Comparison of ENCODE assay signal across 23 cellular contexts in the genomic region with DNA sequence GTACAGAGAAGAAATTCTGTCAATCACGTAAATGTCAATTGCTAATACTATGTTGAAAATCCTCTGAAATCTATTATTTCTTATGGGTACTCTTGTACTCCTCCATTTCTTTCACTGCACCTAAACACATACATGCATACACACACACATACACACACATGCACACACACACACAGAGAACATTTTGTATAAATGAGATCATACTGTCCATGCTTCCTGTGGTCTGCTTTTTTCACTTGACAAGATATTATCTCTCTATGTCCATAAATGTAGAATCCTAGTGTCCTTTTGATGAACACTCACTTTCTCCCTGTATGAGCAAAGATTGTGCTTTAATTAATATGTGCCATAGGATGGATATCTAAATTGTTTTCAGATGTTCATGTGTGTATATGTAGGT. TPM values are rescaled to one million over a fixed set of nuclear protein-coding genes. Genes with fewer than 3 reads are reported as not detected.
DNase-seq lines count a peak whose midpoint lies in the region; ATAC-seq and TF ChIP-seq lines count a peak whose summit lies in the region.
"Had no signal": no experiment of that assay in that cellular context is flagged by ENCODE, and none has a peak within 500 bp of the region (broad histone marks: within the 10 kb centered on the region; RNA-seq: fewer than 3 reads in every experiment).

No MANE protein-coding gene starts in this region.

- no peak overlapping the region for H3K23ac ChIP-seq in mesenchymal stem cell (ENCODE audit: low read length in 2 of 2)

- no peaks in the 10 kb centered on the region for H3K4me1 ChIP-seq in mesenchymal stem cell (ENCODE audit: control insufficient read depth, insufficient read depth, low read depth, low read length)
- no peaks in the 10 kb centered on the region for H3K4me1 ChIP-seq in Karpas-422 (ENCODE audit: low read length)

- H3K4me3 ChIP-seq in brain microvascular endothelial cell (ENCODE audit: low read depth, low read length) (no peak overlapping the region), mesenchymal stem cell (ENCODE audit: insufficient read depth in 1 of 2, low read depth in 1 of 2, low read length in 2 of 2) (no peak overlapping the region), Karpas-422 (ENCODE audit: low read length) (no peak overlapping the region)
- H3K4me3 ChIP-seq: A549, PC-9 had no signal

- no peak overlapping the region for H3K18ac ChIP-seq in mesenchymal stem cell (ENCODE audit: low read depth in 1 of 2, low read length in 2 of 2)

- no peak overlapping the region for H4K91ac ChIP-seq in mesenchymal stem cell (ENCODE audit: low read length)

- no peaks in the 10 kb centered on the region for H3K9me2 ChIP-seq in Karpas-422 (replicated peaks; ENCODE audit: insufficient read depth, low read length)

- H3K9ac ChIP-seq in mesenchymal stem cell (ENCODE audit: low read length), result no peak overlapping the region
- no peak overlapping the region for H3K9ac ChIP-seq in Karpas-422 (ENCODE audit: low read length)

- no peaks in the 10 kb centered on the region for H3K79me2 ChIP-seq in Karpas-422 (ENCODE audit: low read length)

- no peak for ATAC-seq in HG03045 (IDR thresholded peaks at IDR 0.05; ENCODE audit: unreplicated experiment)
- ATAC-seq: A549, HCT116 had no signal

- WGBS in mesenchymal stem cell, result 100% methylated on average over 1 of the region's 1 CpG

- peak; percentile 51 for DNase-seq in EL
- DNase-seq in LHCN-M2 (ENCODE audit: low read depth), result peak; percentile 61
- DNase-seq in brain microvascular endothelial cell, result peak; percentile 63
- peak; percentile 25 for DNase-seq in mesenchymal stem cell
- no peak for DNase-seq in Karpas-422
- DNase-seq in T-helper 2 cell, result no peak
- no peak for DNase-seq in RPMI8226
- DNase-seq: CD4-positive, CD25-positive, alpha-beta regulatory T cell; DMS79; GOT3; MM.1S; NCI-H1048; NCI-H1436; NCI-H187 treated with DMSO at 0.1 percent for 48 hours; NCI-H2107; NCI-H2227 treated with DMSO at 0.1 percent for 48 hours; NCI-H510A treated with DMSO at 0.1 percent for 48 hours; NCI-H748 treated with DMSO at 0.1 percent for 48 hours; PC-9 had no signal

- H2AFZ ChIP-seq in mesenchymal stem cell (ENCODE audit: low read depth, low read length) (no peak overlapping the region), Karpas-422 (ENCODE audit: low read length) (no peak overlapping the region)
- H2AFZ ChIP-seq: PC-9 had no signal

- H3K27me3 ChIP-seq in brain microvascular endothelial cell (replicated peaks), result no peaks in the 10 kb centered on the region
- H3K27me3 ChIP-seq in mesenchymal stem cell (ENCODE audit: control insufficient read depth in 1 of 2, insufficient read depth in 1 of 2, low read length in 2 of 2), result no peaks in the 10 kb centered on the region
- no peaks in the 10 kb centered on the region for H3K27me3 ChIP-seq in Karpas-422 (ENCODE audit: low read length)

- no peak overlapping the region for H3K14ac ChIP-seq in mesenchymal stem cell (ENCODE audit: low read length in 2 of 2)

- H3K4ac ChIP-seq in mesenchymal stem cell (ENCODE audit: low read depth in 1 of 2, low read length in 2 of 2), result no peak overlapping the region

- no peak overlapping the region for H4K8ac ChIP-seq in mesenchymal stem cell (ENCODE audit: low read length)

- no peaks in the 10 kb centered on the region for H3K9me3 ChIP-seq in mesenchymal stem cell (ENCODE audit: control insufficient read depth, low read length)
- no peaks in the 10 kb centered on the region for H3K9me3 ChIP-seq in Karpas-422 (ENCODE audit: low read length)
- H3K9me3 ChIP-seq: A549 had no signal

- in situ Hi-C loops in brain microvascular endothelial cell (cut with HindIII; ENCODE audit: low pct_ligation_motif_present, low sequenced_read_pairs), result no loop called here

- H3K27ac ChIP-seq in brain microvascular endothelial cell, result no peak overlapping the region
- H3K27ac ChIP-seq in mesenchymal stem cell (ENCODE audit: low read length, poor library complexity, severe bottlenecking), result no peak overlapping the region
- no peak overlapping the region for H3K27ac ChIP-seq in Karpas-422 (ENCODE audit: low read length)
- H3K27ac ChIP-seq: A549 had no signal

- no peak for TF ChIP-seq CTCF in brain microvascular endothelial cell (IDR thresholded peaks at IDR 0.05; ENCODE audit: low read depth, low read length, missing control alignments)

- H2BK15ac ChIP-seq in mesenchymal stem cell (ENCODE audit: low read depth, poor library complexity, severe bottlenecking), result no peak overlapping the region

- H3K36me3 ChIP-seq in brain microvascular endothelial cell (replicated peaks) (no peaks in the 10 kb centered on the region), mesenchymal stem cell (ENCODE audit: control insufficient read depth in 1 of 2, insufficient read depth in 2 of 2, low read depth in 1 of 2, low read length in 2 of 2) (no peaks in the 10 kb centered on the region), Karpas-422 (ENCODE audit: insufficient read depth, low read length) (no peaks in the 10 kb centered on the region)

- H2AK5ac ChIP-seq in mesenchymal stem cell (ENCODE audit: low read length, severe bottlenecking), result no peak overlapping the region

- H2BK120ac ChIP-seq in mesenchymal stem cell (ENCODE audit: low read depth, low read length), result no peak overlapping the region

- H2BK5ac ChIP-seq in mesenchymal stem cell (ENCODE audit: low read depth, low read length, poor library complexity, severe bottlenecking), result no peak overlapping the region

- no peaks in the 10 kb centered on the region for H3K79me1 ChIP-seq in mesenchymal stem cell (replicated peaks; ENCODE audit: low read length, poor library complexity, severe bottlenecking)

- no peaks in the 10 kb centered on the region for H4K20me1 ChIP-seq in Karpas-422 (ENCODE audit: insufficient read depth, low read depth, low read length)

- no peak overlapping the region for H2BK12ac ChIP-seq in mesenchymal stem cell (ENCODE audit: low read length in 2 of 2)

- H3K4me2 ChIP-seq in mesenchymal stem cell (ENCODE audit: low read length, poor library complexity, severe bottlenecking), result no peak overlapping the region
- H3K4me2 ChIP-seq in Karpas-422 (ENCODE audit: low read depth, low read length, poor library complexity, severe bottlenecking), result no peak overlapping the region
- H3K4me2 ChIP-seq: PC-9 had no signal

RNA-seq across cellular contexts. Expression of a gene that starts 32.7 kb away (rescaled TPM):
- total RNA-seq in LHCN-M2 (2014; rRNA removed), result 11.0 and 15.2 TPM in 2 replicates
- polyA plus RNA-seq in LHCN-M2 (2012), result 10.3 TPM
- 16.9 TPM for polyA plus RNA-seq in mesenchymal stem cell (2013, experiment 1 of 2)
- polyA plus RNA-seq in mesenchymal stem cell (2013, experiment 2 of 2), result 16.9 TPM
- 5.8 and 7.3 TPM in 2 replicates for total RNA-seq in Karpas-422 (2014; rRNA removed; shearing (Covaris generic); ENCODE audit: low replicate concordance)
- total RNA-seq: G401 had no signal

Comparison
In these comparisons a context has a peak if more than half of its experiments do, and no peak if none do; other contexts are left out.
1. DNase-seq: peak in EL (single experiment), LHCN-M2 (single experiment), brain microvascular endothelial cell (single experiment) and mesenchymal stem cell (single experiment); none in Karpas-422 (single experiment), T-helper 2 cell (0 of 5) and RPMI8226 (single experiment).